9 cellular contexts compared by ENCODE assay signal in genomic region chr14:101731187-101732080, GRCh38. TPM values are rescaled to one million over a fixed set of nuclear protein-coding genes. Genes with fewer than 3 reads are reported as not detected.
DNase-seq lines count a peak whose midpoint lies in the region; ATAC-seq, FAIRE-seq and TF ChIP-seq lines count a peak whose summit lies in the region.
"Had no signal": no experiment of that assay in that cellular context is flagged by ENCODE, and none has a peak within 500 bp of the region (broad histone marks: within the 10 kb centered on the region; RNA-seq: fewer than 3 reads in every experiment).

No MANE protein-coding gene starts in this region.

- H3K9me3 ChIP-seq in neural progenitor cell (ENCODE audit: low read depth) (no peaks in the 10 kb centered on the region), stomach (no peaks in the 10 kb centered on the region)
- H3K9me3 ChIP-seq: tibial artery had no signal

- H3K36me3 ChIP-seq in neural progenitor cell, result no peaks in the 10 kb centered on the region
- H3K36me3 ChIP-seq in stomach, result no peaks in the 10 kb centered on the region
- H3K36me3 ChIP-seq: tibial artery had no signal

- H3K27ac Mint-ChIP-seq in activated CD8-positive, alpha-beta memory T cell treated with anti-CD3 and anti-CD28 coated beads, Interleukin-2, amount 10 ng/mL, durations not matched to agents 7 days and 5 days, result peak overlapping the region; percentile 84
- H3K27ac Mint-ChIP-seq in neural progenitor cell, result no peak overlapping the region

- H3K9ac ChIP-seq in neural progenitor cell, result no peak overlapping the region

- H3F3A ChIP-seq in neural progenitor cell (ENCODE audit: low read depth), result no peaks in the 10 kb centered on the region

- H3K79me2 ChIP-seq in neural progenitor cell (ENCODE audit: low read depth), result no peaks in the 10 kb centered on the region

- H3K27me3 ChIP-seq in neural progenitor cell (no peaks in the 10 kb centered on the region), stomach (no peaks in the 10 kb centered on the region)

- TF ChIP-seq CTCF in epithelial cell of esophagus (IDR thresholded peaks at IDR 0.05; ENCODE audit: insufficient read depth, low read depth, low read length, missing control alignments) (no peak), neural progenitor cell (IDR thresholded peaks at IDR 0.05) (no peak), stomach (IDR thresholded peaks at IDR 0.05) (no peak)

- no peak for TF ChIP-seq POLR2A in stomach (IDR thresholded peaks at IDR 0.05)

- H3K4me3 Mint-ChIP-seq in activated CD8-positive, alpha-beta memory T cell treated with anti-CD3 and anti-CD28 coated beads, Interleukin-2, amount 10 ng/mL, durations not matched to agents 7 days and 5 days, result peak overlapping the region; percentile 51
- no peak overlapping the region for H3K4me3 Mint-ChIP-seq in neural progenitor cell

- 7 to 13% (median 8%) methylated on average over 12 to 16 of the region's 16 CpGs for WGBS in stomach, 5 donors

- H3K4me2 ChIP-seq in neural progenitor cell, result peak overlapping the region; percentile 47

- in situ Hi-C loops in ACHN (cut with HindIII; ENCODE audit: low pct_ligation_motif_present, low pct_unique_long_range_greater_than_20kb, low sequenced_read_pairs), result no loop called here

- H4K20me1 ChIP-seq in neural progenitor cell (ENCODE audit: low read depth), result no peaks in the 10 kb centered on the region

- H3K27ac ChIP-seq in neural progenitor cell, result no peak overlapping the region
- peak overlapping the region; percentile 74 to 86 (median 77) for H3K27ac ChIP-seq in stomach
- H3K27ac ChIP-seq: tibial artery had no signal

- DNase-seq in ACHN, result peak; percentile 68
- peak; percentile 28 for DNase-seq in GM19239 (ENCODE audit: insufficient read length, low spot score)
- peak; percentile 79 for DNase-seq in NCI-H774 (lab: John Stamatoyannopoulos, UW)
- DNase-seq in activated CD8-positive, alpha-beta memory T cell treated with anti-CD3 and anti-CD28 coated beads, Interleukin-2, amount 10 ng/mL, durations not matched to agents 7 days and 5 days, result peak; percentile 85
- peak; percentile 95 for DNase-seq in epithelial cell of esophagus (ENCODE audit: low read depth)
- no peak for DNase-seq in neural progenitor cell (ENCODE audit: low spot score)
- DNase-seq in stomach, result peak; percentile 73

- H3K9me3 Mint-ChIP-seq in activated CD8-positive, alpha-beta memory T cell treated with anti-CD3 and anti-CD28 coated beads, Interleukin-2, amount 10 ng/mL, durations not matched to agents 7 days and 5 days (ENCODE audit: low read depth), result no peaks in the 10 kb centered on the region
- no peaks in the 10 kb centered on the region for H3K9me3 Mint-ChIP-seq in neural progenitor cell

- no peak for TF ChIP-seq EP300 in stomach (IDR thresholded peaks at IDR 0.05)

- H3K4me3 ChIP-seq in epithelial cell of esophagus (ENCODE audit: low read length) (peak overlapping the region; percentile 17), neural progenitor cell (no peak overlapping the region), stomach (no peak overlapping the region)
- H3K4me3 ChIP-seq: tibial artery had no signal

- intact Hi-C loops in stomach (cut with DNase I; ENCODE audit: low total_unique reads), result no loop called here

- CTCF ChIA-PET in activated CD8-positive, alpha-beta memory T cell treated with anti-CD3 and anti-CD28 coated beads, Interleukin-2, amount 10 ng/mL, durations not matched to agents 7 days and 5 days (lab: Charles Lee), result interaction anchor here (0.9 to 2.3 kb wide), 8 partner anchors 9 to 340 kb away, joined by 3 to 10 read pairs (median 4); no protein-coding TSS in a partner anchor

- peaks cover 34% of the 10 kb centered on the region for H3K4me1 Mint-ChIP-seq in activated CD8-positive, alpha-beta memory T cell treated with anti-CD3 and anti-CD28 coated beads, Interleukin-2, amount 10 ng/mL, durations not matched to agents 7 days and 5 days
- H3K4me1 Mint-ChIP-seq in neural progenitor cell, result peaks cover 18% of the 10 kb centered on the region

- H3K27me3 Mint-ChIP-seq in activated CD8-positive, alpha-beta memory T cell treated with anti-CD3 and anti-CD28 coated beads, Interleukin-2, amount 10 ng/mL, durations not matched to agents 7 days and 5 days, result no peaks in the 10 kb centered on the region
- H3K27me3 Mint-ChIP-seq in neural progenitor cell (ENCODE audit: insufficient read depth, low read depth), result no peaks in the 10 kb centered on the region

- FAIRE-seq in GM19239 (lab: Jason Lieb, UNC), result peak; percentile 88

- H3K4me1 ChIP-seq in neural progenitor cell (peaks cover 7% of the 10 kb centered on the region), stomach (peaks cover 0 to 22% (median 14%) of the 10 kb centered on the region in 4 donors)

- ATAC-seq in HG03442 (IDR thresholded peaks at IDR 0.05; ENCODE audit: unreplicated experiment), result peak; percentile 65
- peak; percentile 92 for ATAC-seq in activated CD8-positive, alpha-beta memory T cell treated with anti-CD3 and anti-CD28 coated beads, Interleukin-2, amount 10 ng/mL, durations not matched to agents 7 days and 5 days

- peak overlapping the region; percentile 87 for H2AFZ ChIP-seq in neural progenitor cell (replicated peaks)

- H3K36me3 Mint-ChIP-seq in activated CD8-positive, alpha-beta memory T cell treated with anti-CD3 and anti-CD28 coated beads, Interleukin-2, amount 10 ng/mL, durations not matched to agents 7 days and 5 days, result no peaks in the 10 kb centered on the region
- no peaks in the 10 kb centered on the region for H3K36me3 Mint-ChIP-seq in neural progenitor cell

RNA-seq across cellular contexts. Expression of gene PPP2R5C, which starts 30.1 kb away (rescaled TPM):
- 100 to 1,000 TPM; 213 to 234 TPM for total RNA-seq in activated CD8-positive, alpha-beta memory T cell treated with anti-CD3 and anti-CD28 coated beads, Interleukin-2, amount 10 ng/mL, durations not matched to agents 7 days and 5 days
- total RNA-seq in neural progenitor cell (ENCODE audit: low replicate concordance) (113 and 183 TPM in 2 replicates), stomach (100 to 1,000 TPM in 2 of 5 donors, 10 to 100 TPM in 3; 19.7 to 175 (median 98.0) TPM)
- polyA plus RNA-seq in stomach, result 10 to 100 TPM; 56.6 to 85.2 (median 80.4) TPM
